Comparison of ENCODE assay signal across 2 cellular contexts in genomic region chr13:98334620-98335205, GRCh38.
A peak's percentile ranks its signal among the peaks of the same experiment; 100 is the strongest.
TF ChIP-seq lines count a peak whose summit lies in the region.

No MANE protein-coding gene starts in this region.

TF ChIP-seq in SK-N-SH treated with all-trans-retinoic acid at 6 μM for 48 hours, 23 proteins besides CTCF, POLR2A, EP300 and RAD21:
- TF ChIP-seq ZNF565 (CRISPR knock-in tag; conservative IDR thresholded peaks at IDR 0.05; ENCODE audit: low read depth) = no peak
- TF ChIP-seq ZFP3 (CRISPR knock-in tag; IDR thresholded peaks at IDR 0.05) = peak; percentile 92

TF ChIP-seq in SK-N-SH, 30 proteins besides CTCF, POLR2A, EP300 and RAD21:
- TF ChIP-seq FOSL2 (IDR thresholded peaks at IDR 0.05; ENCODE audit: borderline replicate concordance, low read depth) (no peak), PBX3 (IDR thresholded peaks at IDR 0.05) (no peak), USF2 (IDR thresholded peaks at IDR 0.05; ENCODE audit: borderline replicate concordance, low read depth, low read length) (no peak), NRF1 (IDR thresholded peaks at IDR 0.05; ENCODE audit: low read depth, low read length) (no peak), REST (IDR thresholded peaks at IDR 0.05; ENCODE audit: low read depth, low read length) (no peak), EZH2phosphoT487 (IDR thresholded peaks at IDR 0.05; ENCODE audit: borderline replicate concordance, low read depth) (no peak), MAX (IDR thresholded peaks at IDR 0.05; ENCODE audit: low read depth) (no peak), TEAD4 (IDR thresholded peaks at IDR 0.05; ENCODE audit: borderline replicate concordance, insufficient read depth) (no peak), YY1 (IDR thresholded peaks at IDR 0.05; ENCODE audit: low read depth) (no peak), RXRA (IDR thresholded peaks at IDR 0.05; ENCODE audit: borderline replicate concordance, low read depth) (no peak)
